37 cellular contexts compared by ENCODE assay signal in genomic region chr14:80919622-80920021, GRCh38. TPM values are rescaled to one million over a fixed set of nuclear protein-coding genes. Genes with fewer than 3 reads are reported as not detected.
"Had no signal": no experiment of that assay in that cellular context is flagged by ENCODE, and none has a peak within 500 bp of the region (broad histone marks: within the 10 kb centered on the region; RNA-seq: fewer than 3 reads in every experiment).

No MANE protein-coding gene starts in this region.

- H3K4me3 ChIP-seq: adrenal gland, ascending aorta, body of pancreas, breast epithelium, cardiac muscle cell had no signal

- H3K4me1 ChIP-seq: adrenal gland, ascending aorta, body of pancreas, breast epithelium had no signal

- DNase-seq: activated effector memory CD4-positive, alpha-beta T cell treated with anti-CD3 and anti-CD28 coated beads, Interleukin-2, amount 50 U/mL, for 16 hours; activated effector memory CD4-positive, alpha-beta T cell treated with Interleukin-2 at 50 U/mL for 16 hours; activated gamma-delta T cell; activated gamma-delta T cell treated with Interleukin-2 at 50 U/mL for 16 hours; activated naive CD4-positive, alpha-beta T cell; activated naive CD4-positive, alpha-beta T cell treated with anti-CD3 and anti-CD28 coated beads for 36 hours; activated naive CD4-positive, alpha-beta T cell treated with anti-CD3 and anti-CD28 coated beads, Interleukin-2, amount 10 ng/mL, durations not matched to agents 7 days and 5 days; activated naive CD4-positive, alpha-beta T cell treated with anti-CD3 and anti-CD28 coated beads, Interleukin-2, amount 50 U/mL, for 16 hours; activated naive CD4-positive, alpha-beta T cell treated with Interleukin-2 at 50 U/mL for 16 hours; activated naive CD8-positive, alpha-beta T cell treated with anti-CD3 and anti-CD28 coated beads for 36 hours; activated naive CD8-positive, alpha-beta T cell treated with anti-CD3 and anti-CD28 coated beads, Interleukin-2, amount 10 ng/mL, durations not matched to agents 7 days and 5 days; activated naive CD8-positive, alpha-beta T cell treated with anti-CD3 and anti-CD28 coated beads, Interleukin-2, amount 50 U/mL, for 24 hours; activated T-cell treated with anti-CD3 and anti-CD28 coated beads, Interleukin-2, amount 50 U/mL, for 1 hour; activated T-cell treated with anti-CD3 and anti-CD28 coated beads, Interleukin-2, amount 50 U/mL, for 24 hours; activated T-cell treated with anti-CD3 and anti-CD28 coated beads, Interleukin-2, amount 50 U/mL, for 4 hours; activated T-cell treated with anti-CD3 and anti-CD28 coated beads, Interleukin-2, amount 50 U/mL, for 48 hours; activated T-cell treated with anti-CD3 and anti-CD28 coated beads, Interleukin-2, amount 50 U/mL, for 72 hours; adrenal gland; amniotic stem cell; amygdala; anterior cingulate cortex; aorta; body of pancreas; brain microvascular endothelial cell; caudate nucleus; central memory CD4-positive, alpha-beta T cell; cerebellar nuclear complex had no signal

- H3K36me3 ChIP-seq: adrenal gland, brain microvascular endothelial cell, breast epithelium, cardiac muscle cell had no signal

- H3K27me3 ChIP-seq: adrenal gland, ascending aorta, body of pancreas, brain microvascular endothelial cell, breast epithelium, cardiac muscle cell had no signal

- H3K27ac ChIP-seq: adrenal gland, ascending aorta, body of pancreas, brain microvascular endothelial cell, breast epithelium, cardiac muscle cell had no signal

- ATAC-seq: activated naive CD4-positive, alpha-beta T cell treated with anti-CD3 and anti-CD28 coated beads, Interleukin-2, amount 50 U/mL, for 72 hours; activated naive CD8-positive, alpha-beta T cell treated with anti-CD3 and anti-CD28 coated beads, Interleukin-2, amount 50 U/mL, for 24 hours; activated T-cell treated with anti-CD3 and anti-CD28 coated beads, Interleukin-2, amount 50 U/mL, for 4 hours; activated T-cell treated with anti-CD3 and anti-CD28 coated beads, Interleukin-2, amount 50 U/mL, for 72 hours; activated T-helper 17 cell treated with anti-CD3 and anti-CD28 coated beads, Interleukin-2, amount 50 U/mL, for 72 hours; body of pancreas had no signal

- H3K9me3 ChIP-seq: ascending aorta, body of pancreas, breast epithelium had no signal

RNA-seq across cellular contexts. Expression of gene TSHR, which starts 35.8 kb away (rescaled TPM):
- total RNA-seq: activated naive CD4-positive, alpha-beta T cell treated with anti-CD3 and anti-CD28 coated beads for 36 hours; activated naive CD4-positive, alpha-beta T cell treated with anti-CD3 and anti-CD28 coated beads, Interleukin-2, amount 50 U/mL, for 72 hours; activated naive CD8-positive, alpha-beta T cell treated with anti-CD3 and anti-CD28 coated beads for 36 hours; activated T-cell treated with anti-CD3 and anti-CD28 coated beads, Interleukin-2, amount 50 U/mL, for 72 hours; activated T-helper 2 cell treated with anti-CD3 and anti-CD28 coated beads, Interferon-gamma antibody, Interleukin-2, Interleukin-4, amounts not matched to agents 10 μg/mL and 5 μg/mL and 100 μg/mL, durations not matched to agents 14 hours and 24 hours and 36 hours; ascending aorta; astrocyte; body of pancreas; bronchial epithelial cell; cardiac septum; chondrocyte had no signal
